ENCODE assay signal across 21 cellular contexts in genomic region chr2:21396252-21396651, GRCh38.
"Had no signal": no experiment of that assay in that cellular context is flagged by ENCODE, and none has a peak within 500 bp of the region (broad histone marks: within the 10 kb centered on the region; RNA-seq: fewer than 3 reads in every experiment).

No MANE protein-coding gene starts in this region.

- H3K27ac ChIP-seq: foreskin keratinocyte, sigmoid colon, stomach, suprapubic skin, tibial nerve, vagina had no signal

- ATAC-seq: activated naive CD4-positive, alpha-beta T cell treated with anti-CD3 and anti-CD28 coated beads, Interleukin-2, amount 50 U/mL, for 72 hours; activated T-helper 17 cell treated with anti-CD3 and anti-CD28 coated beads, Interleukin-2, amount 50 U/mL, for 72 hours; foreskin keratinocyte; left ventricle myocardium superior; mucosa of descending colon; stimulated activated memory B cell treated with anti-CD40 and anti-IgM and Interleukin-4, amounts not matched to agents 10 μg/mL and 1 μg/mL and 100 μg/mL, for 72 hours had no signal

- DNase-seq: activated CD4-positive, alpha-beta T cell treated with anti-CD3 and anti-CD28 coated beads for 1 hour; activated CD4-positive, alpha-beta T cell treated with anti-CD3 and anti-CD28 coated beads, Interleukin-2, amount 50 U/mL, for 1 hour; activated T-cell treated with anti-CD3 and anti-CD28 coated beads, Interleukin-2, amount 50 U/mL, for 24 hours; cerebellar nuclear complex; cortex of kidney; foreskin keratinocyte; left ventricle myocardium superior; mesendoderm; mucosa of descending colon; nephron progenitor cell; posterior cingulate gyrus; sigmoid colon; stimulated activated CD4-positive, alpha-beta T cell treated with anti-CD3 and anti-CD28 coated beads, Interleukin-15, amount 100 ng/mL, for 24 hours; stomach had no signal

- H3K27me3 ChIP-seq: foreskin keratinocyte, sigmoid colon, stomach, suprapubic skin, tibial nerve, vagina had no signal

- H3K4me3 ChIP-seq: mucosa of descending colon, sigmoid colon, smooth muscle cell, stomach, suprapubic skin, tibial nerve, vagina had no signal

- H3K36me3 ChIP-seq: sigmoid colon, stomach, suprapubic skin, tibial nerve, vagina had no signal

- H3K9me3 ChIP-seq: mucosa of descending colon, sigmoid colon, stomach, suprapubic skin, tibial nerve, vagina had no signal

- H3K4me1 ChIP-seq: foreskin keratinocyte, sigmoid colon, stomach, suprapubic skin, tibial nerve, vagina had no signal
